8 cellular contexts compared by ENCODE assay signal in the genomic region with DNA sequence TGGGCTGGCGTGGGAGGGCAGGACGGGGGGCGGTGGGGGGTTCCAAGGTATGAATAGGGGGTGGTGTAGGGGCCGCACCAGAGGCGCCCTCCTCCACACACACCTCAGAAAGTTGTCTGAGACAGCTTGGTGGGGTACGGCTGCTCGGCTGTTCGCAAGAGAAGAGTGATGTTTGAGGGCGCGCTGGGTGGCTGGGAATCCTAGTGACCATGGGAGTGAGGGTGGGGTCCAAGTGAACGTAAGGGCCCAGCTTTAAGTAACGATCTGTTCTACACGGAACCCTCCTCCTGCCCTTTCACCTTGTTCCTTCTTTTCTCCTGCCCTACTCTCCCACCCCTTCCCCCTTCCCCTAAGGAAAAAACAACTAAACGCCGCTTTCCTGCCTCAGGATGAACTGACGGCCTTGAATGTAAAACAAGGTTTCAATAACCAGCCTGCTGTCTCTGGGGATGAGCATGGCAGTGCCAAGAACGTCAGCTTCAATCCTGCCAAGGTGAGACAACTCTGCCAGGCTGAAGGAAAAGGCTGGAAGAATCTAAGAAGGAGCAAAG.
DNase-seq lines count a peak whose midpoint lies in the region; ATAC-seq lines count a peak whose summit lies in the region.

No MANE protein-coding gene starts in this region.

- H3K27ac Mint-ChIP-seq in stimulated activated naive CD8-positive, alpha-beta T cell treated with anti-CD3 and anti-CD28 coated beads, Interleukin-15, Interleukin-2, amounts not matched to agents 100 ng/mL and 50 ng/mL, for 24 hours, result peak overlapping the region; percentile 65
- H3K27ac Mint-ChIP-seq in activated naive CD8-positive, alpha-beta T cell treated with anti-CD3 and anti-CD28 coated beads, Interleukin-2, amount 50 U/mL, for 24 hours, result no peak overlapping the region

- H3K27me3 Mint-ChIP-seq in stimulated activated naive CD8-positive, alpha-beta T cell treated with anti-CD3 and anti-CD28 coated beads, Interleukin-15, Interleukin-2, amounts not matched to agents 100 ng/mL and 50 ng/mL, for 24 hours, result no peaks in the 10 kb centered on the region
- no peaks in the 10 kb centered on the region for H3K27me3 Mint-ChIP-seq in activated naive CD8-positive, alpha-beta T cell treated with anti-CD3 and anti-CD28 coated beads, Interleukin-2, amount 50 U/mL, for 24 hours

- H3K4me1 Mint-ChIP-seq in stimulated activated naive CD8-positive, alpha-beta T cell treated with anti-CD3 and anti-CD28 coated beads, Interleukin-15, Interleukin-2, amounts not matched to agents 100 ng/mL and 50 ng/mL, for 24 hours (ENCODE audit: low read depth), result peaks cover 17% of the 10 kb centered on the region
- peaks cover 21% of the 10 kb centered on the region for H3K4me1 Mint-ChIP-seq in activated naive CD8-positive, alpha-beta T cell treated with anti-CD3 and anti-CD28 coated beads, Interleukin-2, amount 50 U/mL, for 24 hours

- H3K4me3 Mint-ChIP-seq in stimulated activated naive CD8-positive, alpha-beta T cell treated with anti-CD3 and anti-CD28 coated beads, Interleukin-15, Interleukin-2, amounts not matched to agents 100 ng/mL and 50 ng/mL, for 24 hours, result peak overlapping the region; percentile 81
- H3K4me3 Mint-ChIP-seq in activated naive CD8-positive, alpha-beta T cell treated with anti-CD3 and anti-CD28 coated beads, Interleukin-2, amount 50 U/mL, for 24 hours, result peak overlapping the region; percentile 79

- no peak for DNase-seq in stimulated activated naive CD8-positive, alpha-beta T cell treated with anti-CD3 and anti-CD28 coated beads, Interleukin-15, Interleukin-2, amounts not matched to agents 100 U/mL and 50 U/mL, for 24 hours
- no peak for DNase-seq in activated naive CD8-positive, alpha-beta T cell treated with anti-CD3 and anti-CD28 coated beads, Interleukin-2, amount 50 U/mL, for 24 hours
- DNase-seq in pons (ENCODE audit: low spot score), result no peak
- no peak for DNase-seq in activated CD8-positive, alpha-beta memory T cell treated with anti-CD3 and anti-CD28 coated beads, Interleukin-2, amount 50 U/mL, for 4 hours

- peaks cover 31 to 32% of the 10 kb centered on the region in 2 donors for H3K36me3 ChIP-seq in stomach smooth muscle (ENCODE audit: control insufficient read depth in 2 of 2, insufficient read depth in 2 of 2, low read length in 2 of 2)

- peak overlapping the region; percentile 58 to 73 for H3K9ac ChIP-seq in stomach smooth muscle (ENCODE audit: low read length in 2 of 2)

- H3K9me3 ChIP-seq in iPS-18c (ENCODE audit: control insufficient read depth, insufficient read depth, low read length), result peaks cover 6% of the 10 kb centered on the region
- no peaks in the 10 kb centered on the region for H3K9me3 ChIP-seq in stomach smooth muscle (ENCODE audit: control insufficient read depth in 2 of 2, low read length in 2 of 2)

- no peaks in the 10 kb centered on the region for H3K9me3 Mint-ChIP-seq in stimulated activated naive CD8-positive, alpha-beta T cell treated with anti-CD3 and anti-CD28 coated beads, Interleukin-15, Interleukin-2, amounts not matched to agents 100 ng/mL and 50 ng/mL, for 24 hours
- H3K9me3 Mint-ChIP-seq in activated naive CD8-positive, alpha-beta T cell treated with anti-CD3 and anti-CD28 coated beads, Interleukin-2, amount 50 U/mL, for 24 hours, result no peaks in the 10 kb centered on the region

- H3K27me3 ChIP-seq in stomach smooth muscle (ENCODE audit: control insufficient read depth in 1 of 2, insufficient read depth in 2 of 2, low read length in 2 of 2), result peaks cover 0 to 5% of the 10 kb centered on the region in 2 donors

- ATAC-seq in stimulated activated naive CD8-positive, alpha-beta T cell treated with anti-CD3 and anti-CD28 coated beads, Interleukin-15, Interleukin-2, amounts not matched to agents 100 U/mL and 50 U/mL, for 24 hours, result no peak
- peak; percentile 44 for ATAC-seq in activated naive CD8-positive, alpha-beta T cell treated with anti-CD3 and anti-CD28 coated beads, Interleukin-2, amount 50 U/mL, for 24 hours
- no peak for ATAC-seq in GM18870 (IDR thresholded peaks at IDR 0.05; ENCODE audit: unreplicated experiment)

- peaks cover 23% of the 10 kb centered on the region for H3K36me3 Mint-ChIP-seq in stimulated activated naive CD8-positive, alpha-beta T cell treated with anti-CD3 and anti-CD28 coated beads, Interleukin-15, Interleukin-2, amounts not matched to agents 100 ng/mL and 50 ng/mL, for 24 hours (ENCODE audit: low read depth)
- H3K36me3 Mint-ChIP-seq in activated naive CD8-positive, alpha-beta T cell treated with anti-CD3 and anti-CD28 coated beads, Interleukin-2, amount 50 U/mL, for 24 hours (ENCODE audit: low read depth), result peaks cover 6% of the 10 kb centered on the region

- H3K4me1 ChIP-seq in stomach smooth muscle (ENCODE audit: control insufficient read depth, insufficient read depth, low read length), result peaks cover 6% of the 10 kb centered on the region

- peak overlapping the region; percentile 49 for H3K27ac ChIP-seq in stomach smooth muscle (ENCODE audit: low read length)

- peak overlapping the region; percentile 39 for H3K4me3 ChIP-seq in iPS-18c (ENCODE audit: insufficient read depth, low read depth, low read length)
- H3K4me3 ChIP-seq in stomach smooth muscle (ENCODE audit: low read length in 2 of 2), result peak overlapping the region; percentile 70 to 73
